ENCODE assay signal across 8 cellular contexts in genomic region chr7:5397657-5398237, GRCh38. TPM values are rescaled to one million over a fixed set of nuclear protein-coding genes. Genes with fewer than 3 reads are reported as not detected.
A peak's percentile ranks its signal among the peaks of the same experiment; 100 is the strongest.
DNase-seq lines count a peak whose midpoint lies in the region; ATAC-seq and TF ChIP-seq lines count a peak whose summit lies in the region.

No MANE protein-coding gene starts in this region.

- H2AFZ ChIP-seq in DND-41 (ENCODE audit: low read depth, low read length): no peak overlapping the region

- H3K4me1 ChIP-seq in DND-41 (ENCODE audit: insufficient read depth, low read length): peaks cover 25% of the 10 kb centered on the region
- peaks cover 11% of the 10 kb centered on the region for H3K4me1 ChIP-seq in body of pancreas
- H3K4me1 ChIP-seq in neutrophil (ENCODE audit: control insufficient read depth in 1 of 2, insufficient read depth in 1 of 2, low read depth in 1 of 2, low read length in 1 of 2): peaks cover 60 to 65% of the 10 kb centered on the region in 2 experiments

- H3K27me3 ChIP-seq in DND-41 (ENCODE audit: insufficient read depth, low read length, poor library complexity) (no peaks in the 10 kb centered on the region), body of pancreas (no peaks in the 10 kb centered on the region), neutrophil (no peaks in the 10 kb centered on the region)

- no peak overlapping the region for H3K9ac ChIP-seq in DND-41 (ENCODE audit: low read depth, low read length)

- H3K79me2 ChIP-seq in DND-41 (ENCODE audit: insufficient read depth, low read length): peaks cover 42% of the 10 kb centered on the region

- ATAC-seq in DND-41 (ENCODE audit: insufficient read depth, low read depth): no peak
- peak; percentile 9 for ATAC-seq in HG03095 (IDR thresholded peaks at IDR 0.05; ENCODE audit: unreplicated experiment)
- ATAC-seq in body of pancreas: no peak
- no peak for ATAC-seq in HG03565 (IDR thresholded peaks at IDR 0.05; ENCODE audit: unreplicated experiment)

- TF ChIP-seq CTCF in DND-41 (IDR thresholded peaks at IDR 0.05; ENCODE audit: borderline replicate concordance, extremely low read depth, low read length, poor library complexity, severe bottlenecking) (no peak), body of pancreas (IDR thresholded peaks at IDR 0.05) (no peak), neutrophil (IDR thresholded peaks at IDR 0.05) (no peak)

- no peak for TF ChIP-seq POLR2A in body of pancreas (IDR thresholded peaks at IDR 0.05)

- DNase-seq in DND-41: no peak
- no peak for DNase-seq in body of pancreas
- no peak for DNase-seq in NCI-H2227 treated with DMSO at 0.1 percent for 48 hours (lab: John Stamatoyannopoulos, UW)
- DNase-seq in stimulated activated CD4-positive, alpha-beta T cell treated with anti-CD3 and anti-CD28 coated beads, Interleukin-4, amount 100 ng/mL, for 24 hours: no peak
- no peak for DNase-seq in COLO668 (lab: John Stamatoyannopoulos, UW; ENCODE audit: unreplicated experiment)

- WGBS in body of pancreas, 2 donors: 74 to 77% methylated on average over 13 of the region's 14 CpGs

- H4K20me1 ChIP-seq in DND-41 (ENCODE audit: insufficient read depth, low read length): peaks cover 21% of the 10 kb centered on the region

- peak overlapping the region in 1 of 2 experiments; percentile 87; a peak in 1 of 4 replicates for H3K4me3 ChIP-seq in DND-41 (ENCODE audit: low read depth in 1 of 2, low read length in 2 of 2)
- H3K4me3 ChIP-seq in body of pancreas: no peak overlapping the region
- H3K4me3 ChIP-seq in neutrophil (ENCODE audit: low read depth in 1 of 2, low read length in 1 of 2): peak overlapping the region; percentile 81 to 97

- intact Hi-C loops in body of pancreas (cut with DNase I): loop anchor here (5.0 kb wide), 1 partner anchor 265 kb away; no protein-coding TSS in a partner anchor

- H3K9me3 ChIP-seq in DND-41 (ENCODE audit: insufficient read depth, low read length, severe bottlenecking) (no peaks in the 10 kb centered on the region), body of pancreas (no peaks in the 10 kb centered on the region), neutrophil (no peaks in the 10 kb centered on the region)

- peak overlapping the region; percentile 22 for H3K4me2 ChIP-seq in DND-41 (ENCODE audit: insufficient read depth, low read length)

- peaks cover 26% of the 10 kb centered on the region for H3K36me3 ChIP-seq in DND-41 (ENCODE audit: insufficient read depth, low read length)
- peaks cover 3% of the 10 kb centered on the region in 2 donors for H3K36me3 ChIP-seq in body of pancreas (replicated peaks in 1 of 2; ENCODE audit: insufficient read depth in 1 of 2, low read depth in 2 of 2)
- H3K36me3 ChIP-seq in neutrophil: peaks cover 34% of the 10 kb centered on the region

- H3K27ac ChIP-seq in DND-41 (ENCODE audit: low read length) (peak overlapping the region; percentile 46), body of pancreas (peak overlapping the region in 3 of 4 donors; percentile 17 to 76 (median 64)), neutrophil (peak overlapping the region; percentile 91)

RNA-seq across cellular contexts. Expression of gene TNRC18, which starts 25.9 kb away (rescaled TPM):
- 100 to 1,000 TPM in 1 of 2 donors, 10 to 100 TPM in 1; 87.9 to 201 TPM for total RNA-seq in body of pancreas

Comparison
In these comparisons a context has a peak if more than half of its experiments do, and no peak if none do; other contexts are left out.
1. H3K4me3 ChIP-seq: peak in neutrophil (2 of 2); none in body of pancreas (0 of 2).
2. Peak in every context shown above with its lines, with median percentiles within 50 percentile points of each other: H3K27ac ChIP-seq.